ENCODE assay signal across 8 cellular contexts in the genomic region with DNA sequence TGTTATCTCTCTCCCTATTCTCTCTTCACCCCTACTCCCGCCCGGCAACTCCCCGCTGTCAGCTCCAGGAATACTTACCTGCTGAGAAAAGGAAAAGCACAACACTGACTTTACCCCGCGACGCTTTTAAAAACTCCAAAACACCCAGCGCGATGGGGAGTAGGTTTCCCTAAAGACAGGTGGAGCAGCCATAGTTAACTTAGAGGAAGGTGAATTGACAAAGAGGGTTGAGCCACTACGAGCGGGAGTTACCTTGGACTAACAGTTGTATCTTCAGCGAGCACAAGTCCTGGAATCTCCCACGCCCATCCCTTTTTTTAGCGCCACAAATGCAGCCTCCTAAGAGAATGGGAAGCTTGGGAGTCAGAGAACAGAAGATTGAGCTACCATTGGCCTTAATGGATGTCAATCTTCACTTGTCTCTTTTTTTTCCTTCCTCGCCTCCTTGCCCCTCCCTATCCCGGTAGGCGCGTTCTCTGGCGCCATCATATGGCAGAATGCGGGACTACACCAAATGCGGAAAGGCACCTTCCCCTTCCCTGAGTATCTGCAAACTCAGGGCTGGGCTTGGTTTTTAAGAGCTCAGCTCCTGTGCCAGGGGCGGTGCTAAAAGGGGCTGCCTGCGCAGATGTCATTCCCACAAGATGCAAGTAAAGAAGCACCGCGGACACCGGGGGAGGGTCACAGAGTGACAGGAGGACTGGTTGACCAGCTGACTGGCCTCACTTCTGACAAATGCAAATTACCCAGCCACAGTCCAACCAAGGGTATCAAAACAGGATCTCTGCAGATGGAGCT. TPM values are rescaled to one million over a fixed set of nuclear protein-coding genes. Genes with fewer than 3 reads are reported as not detected.
DNase-seq lines count a peak whose midpoint lies in the region; ATAC-seq and TF ChIP-seq lines count a peak whose summit lies in the region.
"Not testable (repeated sequence)": the region's sequence is repeated elsewhere in the genome, so short reads cannot be mapped to it uniquely, and the experiment has no call there.

No MANE protein-coding gene starts in this region.

- not testable (repeated sequence) for H3K36me3 ChIP-seq in H7 (replicated peaks; ENCODE audit: control insufficient read depth, insufficient read depth, low read length); RWPE2 (ENCODE audit: low read depth)

- H3K4me3 ChIP-seq in H7 (ENCODE audit: insufficient read depth, low read depth, low read length), result peak overlapping the region; percentile 35
- not testable (repeated sequence) for H3K4me3 ChIP-seq in RWPE2 (ENCODE audit: severe bottlenecking)

- peak; percentile 88 for ATAC-seq in RWPE2 (ENCODE audit: low read depth)
- ATAC-seq in stimulated activated naive CD8-positive, alpha-beta T cell treated with anti-CD3 and anti-CD28 coated beads, Interleukin-15, Interleukin-2, amounts not matched to agents 100 U/mL and 50 U/mL, for 24 hours, result peak; percentile 93

- not testable (repeated sequence) for H3K4me1 Mint-ChIP-seq in neural crest cell

- not testable (repeated sequence) for H3K27me3 ChIP-seq in H7 (ENCODE audit: control insufficient read depth, insufficient read depth, low read length)
- H3K27me3 ChIP-seq in RWPE2 (ENCODE audit: insufficient read depth, poor library complexity, severe bottlenecking), result peaks cover 19% of the 10 kb centered on the region

- H3K36me3 Mint-ChIP-seq in neural crest cell (ENCODE audit: low read depth), result not testable (repeated sequence)

- not testable (repeated sequence) for H3K4me1 ChIP-seq in RWPE2 (ENCODE audit: insufficient read depth, poor library complexity, severe bottlenecking)

- H3K4me3 Mint-ChIP-seq in neural crest cell, result peak overlapping the region; percentile 92

- not testable (repeated sequence) for H3K9me3 Mint-ChIP-seq in neural crest cell

- H3K9me3 ChIP-seq in RWPE2 (ENCODE audit: severe bottlenecking), result not testable (repeated sequence)

- H3K27ac Mint-ChIP-seq in neural crest cell (ENCODE audit: unreplicated experiment), result not testable (repeated sequence)

- DNase-seq in ELR (ENCODE audit: low read depth) (peak; percentile 96), H7 (peak; percentile 89), foreskin melanocyte (peak; percentile 82), neural crest cell (ENCODE audit: low read depth, low spot score) (peak; percentile 99)
- DNase-seq in RWPE2 (ENCODE audit: low spot score), result not testable (repeated sequence)
- DNase-seq in activated effector memory CD4-positive, alpha-beta T cell treated with Interleukin-2 at 50 U/mL for 16 hours, result peak; percentile 68
- DNase-seq in stimulated activated naive CD8-positive, alpha-beta T cell treated with anti-CD3 and anti-CD28 coated beads, Interleukin-15, Interleukin-2, amounts not matched to agents 100 U/mL and 50 U/mL, for 24 hours, result peak; percentile 92

- H3K27ac ChIP-seq in RWPE2 (ENCODE audit: poor library complexity, severe bottlenecking), result not testable (repeated sequence)

- H3K27me3 Mint-ChIP-seq in neural crest cell (ENCODE audit: low read depth), result peaks cover 35% of the 10 kb centered on the region

- TF ChIP-seq CTCF in LNCAP (IDR thresholded peaks at IDR 0.05), result peak; percentile 84
- peak; percentile 73 for TF ChIP-seq CTCF in RWPE2 (IDR thresholded peaks at IDR 0.05; ENCODE audit: poor library complexity, severe bottlenecking)
- TF ChIP-seq CTCF in neural crest cell (conservative IDR thresholded peaks at IDR 0.05), result peak; percentile 92

RNA-seq across cellular contexts. Expression of a gene that starts 27.8 kb away (rescaled TPM):
- total RNA-seq in H7 (2014; rRNA removed; shearing (Covaris generic)), result not detected in 2 replicates
- total RNA-seq in neural crest cell, result not detected in 2 replicates

RNA-seq across cellular contexts. Expression of a gene that starts 48.7 kb away (rescaled TPM):
- 10.8 and 13.5 TPM in 2 replicates for total RNA-seq in H7 (2014; rRNA removed; shearing (Covaris generic))
- total RNA-seq in neural crest cell, result 35.1 and 35.4 TPM in 2 replicates
